ENCODE assay signal across 17 cellular contexts in the genomic region with DNA sequence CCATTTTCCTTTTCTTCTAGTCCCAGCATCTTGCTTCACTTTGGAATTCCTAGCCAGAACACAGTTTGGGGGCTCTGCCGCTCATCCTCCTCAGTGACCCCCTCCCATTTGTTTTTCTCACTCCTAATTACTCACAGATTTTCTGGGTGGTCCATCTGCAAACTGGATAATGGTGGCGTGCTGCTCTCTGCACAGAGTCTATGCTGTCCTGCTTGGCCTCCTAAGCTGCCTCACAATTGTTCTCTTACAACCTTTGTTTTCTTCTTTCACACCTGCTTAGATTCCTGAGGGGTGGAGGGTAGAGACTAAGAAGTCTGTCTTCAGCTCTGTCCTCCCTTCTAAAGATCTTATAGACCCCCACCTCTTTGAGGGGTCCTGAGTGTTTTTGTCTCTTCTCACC.
DNase-seq lines count a peak whose midpoint lies in the region; ATAC-seq and TF ChIP-seq lines count a peak whose summit lies in the region.
"Had no signal": no experiment of that assay in that cellular context is flagged by ENCODE, and none has a peak within 500 bp of the region (broad histone marks: within the 10 kb centered on the region; RNA-seq: fewer than 3 reads in every experiment).

No MANE protein-coding gene starts in this region.

- H3K4me1 Mint-ChIP-seq in CD4-positive, alpha-beta T cell (ENCODE audit: low read depth), result peaks cover 57% of the 10 kb centered on the region
- H3K4me1 Mint-ChIP-seq: activated B cell treated with CpG ODN at 0.5 μM for 24 hours had no signal

- no peak for DNase-seq in CD4-positive, alpha-beta T cell
- DNase-seq: activated B cell treated with CpG ODN at 0.5 μM for 24 hours, body of pancreas, islet precursor cell, lower lobe of right lung, NCI-H1417, NCI-H2107, ovary, right lobe of liver had no signal

- no peaks in the 10 kb centered on the region for H4K20me1 ChIP-seq in BLaER1

- no peaks in the 10 kb centered on the region for H3K27me3 Mint-ChIP-seq in CD4-positive, alpha-beta T cell
- H3K27me3 Mint-ChIP-seq: activated CD8-positive, alpha-beta memory T cell treated with anti-CD3 and anti-CD28 coated beads, Interleukin-2, amount 10 ng/mL, durations not matched to agents 7 days and 5 days had no signal

- H3K4me1 ChIP-seq in BLaER1, result peaks cover 25% of the 10 kb centered on the region
- peaks cover 60% of the 10 kb centered on the region for H3K4me1 ChIP-seq in iPS-18a (ENCODE audit: control insufficient read depth, low read depth, low read length)
- H3K4me1 ChIP-seq: body of pancreas, lower lobe of right lung, right lobe of liver, tibial nerve had no signal

- no peak overlapping the region for H3K4me3 Mint-ChIP-seq in CD4-positive, alpha-beta T cell
- H3K4me3 Mint-ChIP-seq: activated B cell treated with CpG ODN at 0.5 μM for 24 hours; activated CD8-positive, alpha-beta memory T cell treated with anti-CD3 and anti-CD28 coated beads, Interleukin-2, amount 10 ng/mL, durations not matched to agents 7 days and 5 days had no signal

- H3K27ac Mint-ChIP-seq in CD4-positive, alpha-beta T cell, result peak overlapping the region; percentile 57
- H3K27ac Mint-ChIP-seq: activated B cell treated with CpG ODN at 0.5 μM for 24 hours; activated CD8-positive, alpha-beta memory T cell treated with anti-CD3 and anti-CD28 coated beads, Interleukin-2, amount 10 ng/mL, durations not matched to agents 7 days and 5 days had no signal

- intact Hi-C loops in CD4-positive, alpha-beta T cell (cut with DNase I, micrococcal nuclease), result loop anchor here in 1 of 2 experiments (5.0 kb wide), 1 partner anchor 76 kb away; no protein-coding TSS in a partner anchor

- H3K4me2 ChIP-seq in BLaER1, result peak overlapping the region; percentile 74

- POLR2A ChIA-PET in CD4-positive, alpha-beta T cell (lab: Charles Lee), result interaction anchor here (0.9 to 1.1 kb wide), 2 partner anchors 17 to 83 kb away, joined by 3 read pairs; no protein-coding TSS in a partner anchor

- H3K27me3 ChIP-seq in BLaER1, result no peaks in the 10 kb centered on the region
- H3K27me3 ChIP-seq in CD4-positive, alpha-beta T cell (ENCODE audit: control insufficient read depth, insufficient read depth, low read length), result no peaks in the 10 kb centered on the region
- H3K27me3 ChIP-seq in iPS-18a (ENCODE audit: control insufficient read depth, insufficient read depth, low read length), result peaks cover 46% of the 10 kb centered on the region
- H3K27me3 ChIP-seq: body of pancreas, ovary, right lobe of liver, tibial nerve had no signal

- no peaks in the 10 kb centered on the region for H3K36me3 Mint-ChIP-seq in CD4-positive, alpha-beta T cell (ENCODE audit: low read depth)
- H3K36me3 Mint-ChIP-seq: activated CD8-positive, alpha-beta memory T cell treated with anti-CD3 and anti-CD28 coated beads, Interleukin-2, amount 10 ng/mL, durations not matched to agents 7 days and 5 days had no signal

- H3K4me3 ChIP-seq in BLaER1, result no peak overlapping the region
- H3K4me3 ChIP-seq in iPS-18a (ENCODE audit: low read length), result peak overlapping the region; percentile 21
- H3K4me3 ChIP-seq: body of pancreas, lower lobe of right lung, ovary, right lobe of liver, tibial nerve had no signal

- H3K27ac ChIP-seq in BLaER1 (no peak overlapping the region), VCaP (peak overlapping the region; percentile 54), iPS-18a (ENCODE audit: low read length) (no peak overlapping the region)
- no peak overlapping the region for H3K27ac ChIP-seq in CD4-positive, alpha-beta T cell (ENCODE audit: low read depth, low read length)
- H3K27ac ChIP-seq: body of pancreas, lower lobe of right lung, ovary, right lobe of liver, tibial nerve had no signal

- CTCF ChIA-PET in CD4-positive, alpha-beta T cell (lab: Charles Lee), result no interaction called here

- ATAC-seq in CD4-positive, alpha-beta T cell (ENCODE audit: poor library complexity), result no peak
- ATAC-seq in GM21526 (IDR thresholded peaks at IDR 0.05; ENCODE audit: low FRiP score, unreplicated experiment), result no peak
- no peak for ATAC-seq in HG03045 (IDR thresholded peaks at IDR 0.05; ENCODE audit: unreplicated experiment)
- ATAC-seq in GM19452 (IDR thresholded peaks at IDR 0.05; ENCODE audit: unreplicated experiment), result no peak
- ATAC-seq: body of pancreas, lower lobe of right lung had no signal

- no peaks in the 10 kb centered on the region for H3K9me3 Mint-ChIP-seq in CD4-positive, alpha-beta T cell
- H3K9me3 Mint-ChIP-seq: activated B cell treated with CpG ODN at 0.5 μM for 24 hours had no signal

- no peak for TF ChIP-seq CTCF in CD4-positive, alpha-beta T cell (IDR thresholded peaks at IDR 0.05)
- no peak for TF ChIP-seq CTCF in VCaP (conservative IDR thresholded peaks at IDR 0.05)

- H3K36me3 ChIP-seq in BLaER1, result no peaks in the 10 kb centered on the region
- no peaks in the 10 kb centered on the region for H3K36me3 ChIP-seq in iPS-18a (ENCODE audit: control insufficient read depth, low read depth, low read length)
- H3K36me3 ChIP-seq: lower lobe of right lung, ovary, right lobe of liver, tibial nerve had no signal

- H3K9ac ChIP-seq in BLaER1, result no peak overlapping the region
- no peak overlapping the region for H3K9ac ChIP-seq in iPS-18a (ENCODE audit: low read length)

- H3K9me3 ChIP-seq in BLaER1 (no peaks in the 10 kb centered on the region), iPS-18a (ENCODE audit: control insufficient read depth, low read depth, low read length) (no peaks in the 10 kb centered on the region)
- no peaks in the 10 kb centered on the region for H3K9me3 ChIP-seq in CD4-positive, alpha-beta T cell (ENCODE audit: control insufficient read depth, low read length)
- H3K9me3 ChIP-seq: body of pancreas, lower lobe of right lung, ovary, right lobe of liver, tibial nerve had no signal
